In genomic region chr5:139694556-139695182, GRCh38 we compare ENCODE assay signal across 1 cellular context.
TF ChIP-seq lines count a peak whose summit lies in the region.

No MANE protein-coding gene starts in this region.

TF ChIP-seq in IMR-90, 13 proteins besides CTCF, POLR2A, EP300 and RAD21:
- no peak for TF ChIP-seq SMC3 (IDR thresholded peaks at IDR 0.05; ENCODE audit: low read depth, low read length)
- TF ChIP-seq FOS (IDR thresholded peaks at IDR 0.05; ENCODE audit: low read depth, low read length), result peak; percentile 38; the same call in 1 of the 2 replicates
